In genomic region chr20:61253264-61253639, GRCh38 we compare ENCODE assay signal across 9 cellular contexts. TPM values are rescaled to one million over a fixed set of nuclear protein-coding genes. Genes with fewer than 3 reads are reported as not detected.
A peak's percentile ranks its signal among the peaks of the same experiment; 100 is the strongest.
DNase-seq lines count a peak whose midpoint lies in the region; ATAC-seq and TF ChIP-seq lines count a peak whose summit lies in the region.
"Had no signal": no experiment of that assay in that cellular context is flagged by ENCODE, and none has a peak within 500 bp of the region (broad histone marks: within the 10 kb centered on the region; RNA-seq: fewer than 3 reads in every experiment).

No MANE protein-coding gene starts in this region.

- H3K27me3 ChIP-seq in NT2/D1 (ENCODE audit: insufficient read depth, insufficient read length) = peaks cover 82% of the 10 kb centered on the region
- no peaks in the 10 kb centered on the region for H3K27me3 ChIP-seq in Karpas-422 (ENCODE audit: low read length)

- H2AFZ ChIP-seq in Karpas-422 (ENCODE audit: low read length) = no peak overlapping the region

- H3K4me3 Mint-ChIP-seq in osteocyte (ENCODE audit: unreplicated experiment) = peak overlapping the region; percentile 48

- H3K4me1 ChIP-seq in NT2/D1 (ENCODE audit: insufficient read depth, insufficient read length) (peaks cover 12% of the 10 kb centered on the region), Karpas-422 (ENCODE audit: low read length) (no peaks in the 10 kb centered on the region)

- H4K20me1 ChIP-seq in Karpas-422 (ENCODE audit: insufficient read depth, low read depth, low read length) = no peaks in the 10 kb centered on the region

- H3K27ac ChIP-seq in Karpas-422 (ENCODE audit: low read length) = no peak overlapping the region

- H3K4me3 ChIP-seq in NT2/D1 (ENCODE audit: insufficient read length, low read depth) (peak overlapping the region; percentile 56), fibroblast of villous mesenchyme (ENCODE audit: low read depth, low read length) (peak overlapping the region; percentile 59), Karpas-422 (ENCODE audit: low read length) (no peak overlapping the region)
- H3K4me3 ChIP-seq: GM12878 had no signal

- peaks cover 11% of the 10 kb centered on the region for H3K4me1 Mint-ChIP-seq in osteocyte (ENCODE audit: unreplicated experiment)

- H3K79me2 ChIP-seq in Karpas-422 (ENCODE audit: low read length) = no peaks in the 10 kb centered on the region

- H3K36me3 Mint-ChIP-seq in osteocyte (ENCODE audit: unreplicated experiment) = no peaks in the 10 kb centered on the region

- no peak overlapping the region for H3K27ac Mint-ChIP-seq in osteocyte (ENCODE audit: unreplicated experiment)

- no peaks in the 10 kb centered on the region for H3K9me3 Mint-ChIP-seq in osteocyte (ENCODE audit: unreplicated experiment)

- peak overlapping the region; percentile 81 for H3K9ac ChIP-seq in NT2/D1 (ENCODE audit: insufficient read length, low read depth)
- no peak overlapping the region for H3K9ac ChIP-seq in Karpas-422 (ENCODE audit: low read length)

- peak; percentile 39 for TF ChIP-seq CTCF in fibroblast of villous mesenchyme (IDR thresholded peaks at IDR 0.05; ENCODE audit: insufficient read depth, low read depth, low read length)
- TF ChIP-seq CTCF in osteocyte (IDR thresholded peaks at IDR 0.05) = peak; percentile 58

- peaks cover 32% of the 10 kb centered on the region for H3K27me3 Mint-ChIP-seq in osteocyte (ENCODE audit: unreplicated experiment)

- no peak overlapping the region for H3K4me2 ChIP-seq in Karpas-422 (ENCODE audit: low read depth, low read length, poor library complexity, severe bottlenecking)

- H3K9me3 ChIP-seq in NT2/D1 (ENCODE audit: insufficient read depth, low read length) (no peaks in the 10 kb centered on the region), Karpas-422 (ENCODE audit: low read length) (no peaks in the 10 kb centered on the region)

- H3K9me2 ChIP-seq in Karpas-422 (replicated peaks; ENCODE audit: insufficient read depth, low read length) = no peaks in the 10 kb centered on the region

- DNase-seq in DMS114 treated with DMSO at 0.1 percent for 48 hours (lab: John Stamatoyannopoulos, UW; ENCODE audit: unreplicated experiment) (peak; percentile 4), NT2/D1 (ENCODE audit: low read depth, low spot score) (no peak), fibroblast of villous mesenchyme (ENCODE audit: low read depth) (peak; percentile 39), osteocyte (ENCODE audit: extremely low spot score, unreplicated experiment) (no peak), left lobe of liver (ENCODE audit: low spot score) (no peak), Karpas-422 (no peak)

- no peak for ATAC-seq in left lobe of liver
- ATAC-seq in HG03457 (IDR thresholded peaks at IDR 0.05; ENCODE audit: unreplicated experiment) = no peak
- ATAC-seq in GM19397 (IDR thresholded peaks at IDR 0.05; ENCODE audit: unreplicated experiment) = no peak
- ATAC-seq: GM12878 had no signal

- peaks cover 7% of the 10 kb centered on the region for H3K36me3 ChIP-seq in NT2/D1 (ENCODE audit: insufficient read depth, insufficient read length, low read length)
- H3K36me3 ChIP-seq in Karpas-422 (ENCODE audit: insufficient read depth, low read length) = no peaks in the 10 kb centered on the region

RNA-seq across cellular contexts. Expression of gene CDH4, which starts 1.2 kb away (rescaled TPM):
- total RNA-seq in fibroblast of villous mesenchyme = 1.3 and 1.7 TPM in 2 replicates
- 1.1 and 1.3 TPM in 2 replicates for total RNA-seq in osteocyte
- not detected for total RNA-seq in left lobe of liver
- not detected in 2 replicates for total RNA-seq in Karpas-422 (2014; rRNA removed; shearing (Covaris generic); ENCODE audit: low replicate concordance)
- total RNA-seq: GM12878 had no signal

Comparison
In these comparisons a context has a peak if more than half of its experiments do, and no peak if none do; other contexts are left out.
1. DNase-seq: peak in DMS114 treated with DMSO at 0.1 percent for 48 hours (single experiment) and fibroblast of villous mesenchyme (single experiment); none in NT2/D1 (single experiment), osteocyte (single experiment), left lobe of liver (single experiment) and Karpas-422 (single experiment).